In genomic region chr15:60179786-60180391, GRCh38 we compare ENCODE assay signal across 8 cellular contexts.
DNase-seq lines count a peak whose midpoint lies in the region; ATAC-seq and TF ChIP-seq lines count a peak whose summit lies in the region.

No MANE protein-coding gene starts in this region.

- H3K27me3 ChIP-seq in gastrocnemius medialis, result no peaks in the 10 kb centered on the region

- H3K36me3 Mint-ChIP-seq in activated T-helper 1 cell treated with anti-CD3 and anti-CD28 coated beads, Interleukin-12 subunit alpha, Interleukin-12 subunit beta, Interleukin-2, Interleukin-4 antibody, amounts not matched to agents 30 ng/mL and 10 ng/mL and 1 ng/mL, durations not matched to agents 14 hours and 24 hours and 36 hours (ENCODE audit: low read depth), result no peaks in the 10 kb centered on the region

- H3K4me1 ChIP-seq in gastrocnemius medialis, result no peaks in the 10 kb centered on the region

- TF ChIP-seq CTCF in NB4 (IDR thresholded peaks at IDR 0.05; ENCODE audit: low read depth, low read length), result peak; percentile 84
- peak; percentile 83 for TF ChIP-seq CTCF in foreskin fibroblast (IDR thresholded peaks at IDR 0.05; ENCODE audit: low read depth, low read length)
- TF ChIP-seq CTCF in gastrocnemius medialis (IDR thresholded peaks at IDR 0.05 in 4 of 5, conservative IDR thresholded peaks at IDR 0.05 in 1 of 5), result peak; percentile 37 to 66 (median 50)

- H3K4me3 Mint-ChIP-seq in activated T-helper 1 cell treated with anti-CD3 and anti-CD28 coated beads, Interleukin-12 subunit alpha, Interleukin-12 subunit beta, Interleukin-2, Interleukin-4 antibody, amounts not matched to agents 30 ng/mL and 10 ng/mL and 1 ng/mL, durations not matched to agents 14 hours and 24 hours and 36 hours, result no peak overlapping the region

- H3K4me1 Mint-ChIP-seq in activated T-helper 1 cell treated with anti-CD3 and anti-CD28 coated beads, Interleukin-12 subunit alpha, Interleukin-12 subunit beta, Interleukin-2, Interleukin-4 antibody, amounts not matched to agents 30 ng/mL and 10 ng/mL and 1 ng/mL, durations not matched to agents 14 hours and 24 hours and 36 hours (ENCODE audit: low read depth), result no peaks in the 10 kb centered on the region

- no peak overlapping the region for H3K4me3 ChIP-seq in NB4 (ENCODE audit: low read depth, low read length)
- no peak overlapping the region for H3K4me3 ChIP-seq in foreskin fibroblast (ENCODE audit: low read depth in 1 of 2, low read length in 2 of 2)
- no peak overlapping the region for H3K4me3 ChIP-seq in gastrocnemius medialis

- DNase-seq in ACHN, result peak; percentile 47
- DNase-seq in ELR (ENCODE audit: low read depth), result peak; percentile 64
- peak; percentile 51 for DNase-seq in NB4 (ENCODE audit: low read depth)
- DNase-seq in activated CD4-positive, alpha-beta T cell treated with anti-CD3 and anti-CD28 coated beads for 4 hours, result peak; percentile 30 to 36
- peak; percentile 29 to 74 for DNase-seq in foreskin fibroblast
- DNase-seq in gastrocnemius medialis, result no peak
- no peak for DNase-seq in activated T-helper 1 cell treated with anti-CD3 and anti-CD28 coated beads, Interleukin-12 subunit alpha, Interleukin-12 subunit beta, Interleukin-2, Interleukin-4 antibody, amounts not matched to agents 30 ng/mL and 10 ng/mL and 1 ng/mL, durations not matched to agents 14 hours and 24 hours and 36 hours (ENCODE audit: low spot score)

- H3K27ac ChIP-seq in gastrocnemius medialis, result no peak overlapping the region

- peaks cover 30% of the 10 kb centered on the region for H3K27me3 Mint-ChIP-seq in activated T-helper 1 cell treated with anti-CD3 and anti-CD28 coated beads, Interleukin-12 subunit alpha, Interleukin-12 subunit beta, Interleukin-2, Interleukin-4 antibody, amounts not matched to agents 30 ng/mL and 10 ng/mL and 1 ng/mL, durations not matched to agents 14 hours and 24 hours and 36 hours (ENCODE audit: insufficient read depth)

- no peaks in the 10 kb centered on the region for H3K36me3 ChIP-seq in gastrocnemius medialis

- ATAC-seq in gastrocnemius medialis, result peak in 1 of 2 donors; percentile 33
- ATAC-seq in HG03342 (IDR thresholded peaks at IDR 0.05; ENCODE audit: unreplicated experiment), result no peak

- in situ Hi-C loops in ACHN (cut with HindIII; ENCODE audit: low pct_ligation_motif_present, low pct_unique_long_range_greater_than_20kb, low sequenced_read_pairs) (no loop called here), gastrocnemius medialis (cut with MboI; ENCODE audit: low sequenced_read_pairs in 4 of 4) (loop anchor here in 2 of 4 donors (25.0 kb wide), 2 partner anchors 443 to 468 kb away; no protein-coding TSS in a partner anchor)

- no peak overlapping the region for H3K27ac Mint-ChIP-seq in activated T-helper 1 cell treated with anti-CD3 and anti-CD28 coated beads, Interleukin-12 subunit alpha, Interleukin-12 subunit beta, Interleukin-2, Interleukin-4 antibody, amounts not matched to agents 30 ng/mL and 10 ng/mL and 1 ng/mL, durations not matched to agents 14 hours and 24 hours and 36 hours

- H3K9me3 ChIP-seq in gastrocnemius medialis, result no peaks in the 10 kb centered on the region

- no peak for TF ChIP-seq POLR2A in NB4 (IDR thresholded peaks at IDR 0.05; ENCODE audit: extremely low read depth, insufficient read length)
- TF ChIP-seq POLR2A in gastrocnemius medialis (IDR thresholded peaks at IDR 0.05), result no peak

- no peaks in the 10 kb centered on the region for H3K9me3 Mint-ChIP-seq in activated T-helper 1 cell treated with anti-CD3 and anti-CD28 coated beads, Interleukin-12 subunit alpha, Interleukin-12 subunit beta, Interleukin-2, Interleukin-4 antibody, amounts not matched to agents 30 ng/mL and 10 ng/mL and 1 ng/mL, durations not matched to agents 14 hours and 24 hours and 36 hours

- intact Hi-C loops in gastrocnemius medialis (cut with DNase I; ENCODE audit: low total_unique reads), result no loop called here
- intact Hi-C loops in activated T-helper 1 cell treated with anti-CD3 and anti-CD28 coated beads, Interleukin-12 subunit alpha, Interleukin-12 subunit beta, Interleukin-2, Interleukin-4 antibody, amounts not matched to agents 30 ng/mL and 10 ng/mL and 1 ng/mL, durations not matched to agents 14 hours and 24 hours and 36 hours (cut with micrococcal nuclease), result loop anchor here (1.0 to 5.0 kb wide), 7 partner anchors 147 to 489 kb away; no protein-coding TSS in a partner anchor

Comparison
In these comparisons a context has a peak if more than half of its experiments do, and no peak if none do; other contexts are left out.
1. DNase-seq: peak in ACHN (single experiment), ELR (single experiment), NB4 (single experiment), activated CD4-positive, alpha-beta T cell treated with anti-CD3 and anti-CD28 coated beads for 4 hours (2 of 2) and foreskin fibroblast (2 of 2); none in gastrocnemius medialis (0 of 2) and activated T-helper 1 cell treated with anti-CD3 and anti-CD28 coated beads, Interleukin-12 subunit alpha, Interleukin-12 subunit beta, Interleukin-2, Interleukin-4 antibody, amounts not matched to agents 30 ng/mL and 10 ng/mL and 1 ng/mL, durations not matched to agents 14 hours and 24 hours and 36 hours (single experiment).
2. Peak in every context shown above with its lines, with median percentiles within 50 percentile points of each other: CTCF ChIP-seq.